In the genomic region with DNA sequence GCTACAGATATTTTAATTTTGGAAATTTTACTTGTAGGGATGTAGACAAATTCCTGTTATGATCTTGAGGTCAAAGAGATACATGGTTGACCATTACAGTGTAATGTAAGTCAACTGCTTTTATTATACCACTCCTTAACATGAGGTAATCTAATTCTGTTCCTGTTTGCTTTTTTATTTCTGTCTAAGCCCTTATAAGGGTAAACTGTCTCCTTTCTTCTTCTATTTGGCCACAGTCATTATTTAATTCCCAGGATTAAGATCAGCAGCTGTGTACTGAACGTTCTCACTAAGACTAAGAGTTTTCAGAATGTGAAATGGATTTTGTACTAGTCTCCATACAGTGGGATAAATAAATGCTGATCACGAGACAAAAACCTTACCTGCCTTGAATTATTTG, we compare ENCODE assay signal across 1 cellular context.
TF ChIP-seq lines count a peak whose summit lies in the region.

No MANE protein-coding gene starts in this region.

TF ChIP-seq in endothelial cell of umbilical vein, 7 proteins besides CTCF, POLR2A, EP300 and RAD21:
- TF ChIP-seq FOS (IDR thresholded peaks at IDR 0.05; ENCODE audit: borderline replicate concordance, insufficient read depth, low read length), result no peak
